In genomic region chr18:2948038-2948437, GRCh38 we compare ENCODE assay signal across 9 cellular contexts.
A peak's percentile ranks its signal among the peaks of the same experiment; 100 is the strongest.
DNase-seq lines count a peak whose midpoint lies in the region; ATAC-seq and TF ChIP-seq lines count a peak whose summit lies in the region.
"Had no signal": no experiment of that assay in that cellular context is flagged by ENCODE, and none has a peak within 500 bp of the region (broad histone marks: within the 10 kb centered on the region; RNA-seq: fewer than 3 reads in every experiment).

No MANE protein-coding gene starts in this region.

- H3K27me3 Mint-ChIP-seq in CD14-positive monocyte (ENCODE audit: low read depth in 3 of 3), result no peaks in the 10 kb centered on the region

- no peaks in the 10 kb centered on the region for H3K4me1 ChIP-seq in MM.1S (ENCODE audit: low read length)

- no peak overlapping the region for H3K4me2 ChIP-seq in MM.1S (ENCODE audit: low read depth, low read length)

- TF ChIP-seq CTCF in RWPE1 (conservative IDR thresholded peaks at IDR 0.05; ENCODE audit: low read depth) (peak; percentile 55), fibroblast of villous mesenchyme (IDR thresholded peaks at IDR 0.05; ENCODE audit: insufficient read depth, low read depth, low read length) (peak; percentile 45), retinal pigment epithelial cell (conservative IDR thresholded peaks at IDR 0.05; ENCODE audit: low read depth, low read length) (peak; percentile 51), MM.1S (IDR thresholded peaks at IDR 0.05; ENCODE audit: low read length) (no peak), CD14-positive monocyte (IDR thresholded peaks at IDR 0.05) (no peak)

- no peaks in the 10 kb centered on the region for H3K36me3 ChIP-seq in MM.1S (replicated peaks; ENCODE audit: insufficient read depth, low read length)

- H3K9me3 ChIP-seq in MM.1S (replicated peaks; ENCODE audit: insufficient read depth, low read length), result no peaks in the 10 kb centered on the region

- POLR2A ChIA-PET in RWPE1 (lab: Yijun Ruan, JAX; ENCODE audit: low non-redundant PET), result interaction anchor here (0.6 kb wide), 1 partner anchor 177 kb away, joined by 4 read pairs; no protein-coding TSS in a partner anchor

- peaks cover 52 to 72% of the 10 kb centered on the region in 2 donors for H3K36me3 Mint-ChIP-seq in CD14-positive monocyte

- no peaks in the 10 kb centered on the region for H3F3A ChIP-seq in MM.1S (ENCODE audit: insufficient read depth, low read length)

- no peaks in the 10 kb centered on the region for H3K79me2 ChIP-seq in MM.1S (ENCODE audit: low read length)

- DNase-seq in DMS 273 (lab: John Stamatoyannopoulos, UW; ENCODE audit: unreplicated experiment), result peak; percentile 46
- DNase-seq in DMS 273 treated with DMSO at 0.1 percent for 48 hours (lab: John Stamatoyannopoulos, UW), result no peak
- peak; percentile 53 for DNase-seq in RWPE1 (ENCODE audit: low spot score)
- peak; percentile 76 for DNase-seq in fibroblast of villous mesenchyme (ENCODE audit: low read depth)
- peak; percentile 57 for DNase-seq in retinal pigment epithelial cell (ENCODE audit: low read depth)
- no peak for DNase-seq in MM.1S
- no peak for DNase-seq in CD14-positive monocyte (ENCODE audit: low spot score)
- DNase-seq: 8988T had no signal

- peaks cover 2% of the 10 kb centered on the region for H3K4me1 Mint-ChIP-seq in CD14-positive monocyte

- H4K20me1 ChIP-seq in MM.1S (ENCODE audit: insufficient read depth, low read length), result no peaks in the 10 kb centered on the region

- H3K4me3 Mint-ChIP-seq in CD14-positive monocyte, result no peak overlapping the region

- no peak overlapping the region for H3K27ac ChIP-seq in RWPE1
- H3K27ac ChIP-seq in MM.1S (ENCODE audit: low read length), result no peak overlapping the region

- intact Hi-C loops in CD14-positive monocyte (cut with micrococcal nuclease), result no loop called here

- ATAC-seq in GM19467 (IDR thresholded peaks at IDR 0.05; ENCODE audit: unreplicated experiment), result no peak

- no peak overlapping the region for H3K9ac ChIP-seq in MM.1S (ENCODE audit: low read length)

- no peak overlapping the region for H3K27ac Mint-ChIP-seq in CD14-positive monocyte

- H2AFZ ChIP-seq in MM.1S (ENCODE audit: low read length), result no peak overlapping the region

- CTCF ChIA-PET in RWPE1 (lab: Yijun Ruan, JAX), result interaction anchor here (0.6 to 2.4 kb wide), 10 partner anchors 12 to 770 kb away, joined by 3 to 17 read pairs (median 3); no protein-coding TSS in a partner anchor

- no peak overlapping the region for H3K4me3 ChIP-seq in fibroblast of villous mesenchyme (ENCODE audit: low read depth, low read length)
- H3K4me3 ChIP-seq in retinal pigment epithelial cell (ENCODE audit: low read length), result no peak overlapping the region
- H3K4me3 ChIP-seq in MM.1S (ENCODE audit: low read length), result no peak overlapping the region

- H3K27me3 ChIP-seq in MM.1S (replicated peaks; ENCODE audit: insufficient read depth, low read length), result no peaks in the 10 kb centered on the region

- no peaks in the 10 kb centered on the region for H3K9me3 Mint-ChIP-seq in CD14-positive monocyte

- no peaks in the 10 kb centered on the region for H3K9me2 ChIP-seq in MM.1S (replicated peaks; ENCODE audit: insufficient read depth, low read length)

Comparison
In these comparisons a context has a peak if more than half of its experiments do, and no peak if none do; other contexts are left out.
1. DNase-seq: peak in DMS 273 (single experiment), RWPE1 (single experiment), fibroblast of villous mesenchyme (single experiment) and retinal pigment epithelial cell (single experiment); none in DMS 273 treated with DMSO at 0.1 percent for 48 hours (single experiment), MM.1S (single experiment) and CD14-positive monocyte (single experiment).
2. CTCF ChIP-seq: peak in RWPE1 (single experiment), fibroblast of villous mesenchyme (single experiment) and retinal pigment epithelial cell (single experiment); none in MM.1S (single experiment) and CD14-positive monocyte (single experiment).